ENCODE assay signal across 20 cellular contexts in the genomic region with DNA sequence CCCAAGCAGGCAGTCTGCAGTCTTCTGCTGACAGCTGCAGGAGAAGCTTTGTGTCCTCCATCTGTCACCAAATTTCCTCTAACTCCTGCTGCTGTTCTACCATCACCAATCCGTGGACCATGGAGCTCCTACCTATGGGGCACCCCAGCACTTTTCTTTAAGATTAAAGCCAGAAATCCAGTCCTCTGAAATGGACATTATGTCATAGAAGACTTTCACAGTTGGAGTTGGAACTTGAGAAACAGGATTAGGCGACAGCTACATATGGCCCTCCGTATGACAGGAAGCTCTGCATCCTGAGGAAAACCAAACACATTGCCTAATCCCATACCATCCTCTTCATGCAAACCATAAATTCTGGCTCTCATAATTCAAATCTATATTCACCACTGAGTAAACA.
A peak's percentile ranks its signal among the peaks of the same experiment; 100 is the strongest.
DNase-seq lines count a peak whose midpoint lies in the region; ATAC-seq and TF ChIP-seq lines count a peak whose summit lies in the region.
"Had no signal": no experiment of that assay in that cellular context is flagged by ENCODE, and none has a peak within 500 bp of the region (broad histone marks: within the 10 kb centered on the region; RNA-seq: fewer than 3 reads in every experiment).

No MANE protein-coding gene starts in this region.

- H3K36me3 ChIP-seq in WERI-Rb-1 = no peaks in the 10 kb centered on the region
- H3K36me3 ChIP-seq in thyroid gland = no peaks in the 10 kb centered on the region

- H3K27me3 ChIP-seq in WERI-Rb-1 (ENCODE audit: insufficient read depth, low read depth, severe bottlenecking) = no peaks in the 10 kb centered on the region
- no peaks in the 10 kb centered on the region for H3K27me3 ChIP-seq in thyroid gland

- intact Hi-C loops in thyroid gland (cut with DNase I) = no loop called here

- H3K9me3 ChIP-seq in WERI-Rb-1 (ENCODE audit: severe bottlenecking) (no peaks in the 10 kb centered on the region), thyroid gland (no peaks in the 10 kb centered on the region)

- ATAC-seq in HG03439 (IDR thresholded peaks at IDR 0.05; ENCODE audit: unreplicated experiment) = no peak
- ATAC-seq: PC-3, T-helper 17 cell had no signal

- DNase-seq in G401 (ENCODE audit: low spot score) (peak; percentile 78), NCI-H524 treated with DMSO at 0.1 percent for 48 hours (lab: John Stamatoyannopoulos, UW) (peak; percentile 91), WERI-Rb-1 (peak; percentile 86), hippocampal formation (lab: John Stamatoyannopoulos, UW) (no peak), kidney tubule cell (ENCODE audit: low spot score) (no peak), thyroid gland (no peak)
- DNase-seq: DMS53, EL, H9, NCI-H1048, NCI-H1436, NCI-H1930, NCI-H2171, NCI-H446, NCI-H774, PC-3, RPMI8226, SHP77 treated with DMSO at 0.1 percent for 48 hours, T-helper 17 cell had no signal

- TF ChIP-seq CTCF in WERI-Rb-1 (IDR thresholded peaks at IDR 0.05; ENCODE audit: low read depth, low read length) (no peak), thyroid gland (IDR thresholded peaks at IDR 0.05) (no peak)

- peak overlapping the region; percentile 74 for H3K27ac ChIP-seq in WERI-Rb-1
- no peak overlapping the region for H3K27ac ChIP-seq in thyroid gland

- in situ Hi-C loops in G401 (cut with HindIII; ENCODE audit: low sequenced_read_pairs) = no loop called here

- no peak for TF ChIP-seq POLR2A in thyroid gland (IDR thresholded peaks at IDR 0.05)

- H3K4me3 ChIP-seq in WERI-Rb-1 (ENCODE audit: low read depth, low read length) (peak overlapping the region; percentile 6; the same call in 1 of the 2 replicates), thyroid gland (replicated peaks in 1 of 3) (no peak overlapping the region)

- WGBS in thyroid gland, 2 donors = 59 to 64% methylated on average over 3 of the region's 3 CpGs

- no peaks in the 10 kb centered on the region for H3K4me1 ChIP-seq in thyroid gland

Comparison
In these comparisons a context has a peak if more than half of its experiments do, and no peak if none do; other contexts are left out.
1. DNase-seq: peak in G401 (single experiment), NCI-H524 treated with DMSO at 0.1 percent for 48 hours (single experiment) and WERI-Rb-1 (single experiment); none in hippocampal formation (0 of 2), kidney tubule cell (single experiment) and thyroid gland (0 of 2).